Comparison of ENCODE assay signal across 30 cellular contexts in genomic region chr2:71721669-71722068, GRCh38.
DNase-seq lines count a peak whose midpoint lies in the region; ATAC-seq and TF ChIP-seq lines count a peak whose summit lies in the region.
"Had no signal": no experiment of that assay in that cellular context is flagged by ENCODE, and none has a peak within 500 bp of the region (broad histone marks: within the 10 kb centered on the region; RNA-seq: fewer than 3 reads in every experiment).

No MANE protein-coding gene starts in this region.

- peak overlapping the region; percentile 91 for H3K27ac Mint-ChIP-seq in chondrocyte (ENCODE audit: unreplicated experiment)
- H3K27ac Mint-ChIP-seq: activated CD4-positive, alpha-beta T cell treated with anti-CD3 and anti-CD28 coated beads, Interleukin-2, amount 10 ng/mL, durations not matched to agents 7 days and 5 days; effector memory CD8-positive, alpha-beta T cell; H9 had no signal

- H3K27ac ChIP-seq in lower lobe of right lung = peak overlapping the region; percentile 20
- H3K27ac ChIP-seq in subcutaneous abdominal adipose tissue (ENCODE audit: low read depth, low read length) = peak overlapping the region; percentile 8
- H3K27ac ChIP-seq: BLaER1 treated with 17β-estradiol and CSF1 and Interleukin-3, amounts not matched to agents 10 nM and 100 nM; colonic mucosa; WERI-Rb-1 had no signal

- H3K36me3 Mint-ChIP-seq in chondrocyte (ENCODE audit: low read depth) = peaks cover 3% of the 10 kb centered on the region

- H3K4me3 ChIP-seq in lower lobe of right lung (no peak overlapping the region), subcutaneous abdominal adipose tissue (ENCODE audit: low read depth in 1 of 5, low read length in 5 of 5) (no peak overlapping the region)
- H3K4me3 ChIP-seq: adrenal gland; BLaER1 treated with 17β-estradiol and CSF1 and Interleukin-3, amounts not matched to agents 10 nM and 100 nM; colonic mucosa; K562; lung had no signal

- H3K36me3 ChIP-seq in lower lobe of right lung = no peaks in the 10 kb centered on the region
- no peaks in the 10 kb centered on the region for H3K36me3 ChIP-seq in subcutaneous abdominal adipose tissue (ENCODE audit: control insufficient read depth in 5 of 5, insufficient read depth in 5 of 5, low read length in 5 of 5)
- H3K36me3 ChIP-seq: adrenal gland; BLaER1 treated with 17β-estradiol and CSF1 and Interleukin-3, amounts not matched to agents 10 nM and 100 nM; colonic mucosa; WERI-Rb-1 had no signal

- ATAC-seq in lower lobe of right lung (no peak), GM18909 (IDR thresholded peaks at IDR 0.05; ENCODE audit: poor library complexity, unreplicated experiment) (no peak), HG03520 (IDR thresholded peaks at IDR 0.05; ENCODE audit: unreplicated experiment) (no peak)
- ATAC-seq: activated T-cell treated with anti-CD3 and anti-CD28 coated beads, Interleukin-2, amount 50 U/mL, for 4 hours; effector memory CD8-positive, alpha-beta T cell; K562; Panc1 had no signal

- H3K27me3 Mint-ChIP-seq in chondrocyte (ENCODE audit: low read depth) = no peaks in the 10 kb centered on the region
- H3K27me3 Mint-ChIP-seq: activated CD4-positive, alpha-beta T cell treated with anti-CD3 and anti-CD28 coated beads, Interleukin-2, amount 10 ng/mL, durations not matched to agents 7 days and 5 days had no signal

- TF ChIP-seq CTCF in chondrocyte (IDR thresholded peaks at IDR 0.05) (no peak), lower lobe of right lung (IDR thresholded peaks at IDR 0.05) (no peak)

- no peaks in the 10 kb centered on the region for H3K4me1 Mint-ChIP-seq in chondrocyte (ENCODE audit: low read depth)
- H3K4me1 Mint-ChIP-seq: activated CD4-positive, alpha-beta T cell treated with anti-CD3 and anti-CD28 coated beads, Interleukin-2, amount 10 ng/mL, durations not matched to agents 7 days and 5 days; H9 had no signal

- H3K27me3 ChIP-seq in lower lobe of right lung (ENCODE audit: low read depth) (no peaks in the 10 kb centered on the region), subcutaneous abdominal adipose tissue (ENCODE audit: control insufficient read depth in 5 of 5, insufficient read depth in 4 of 5, low read length in 5 of 5) (no peaks in the 10 kb centered on the region)
- H3K27me3 ChIP-seq: adrenal gland; BLaER1 treated with 17β-estradiol and CSF1 and Interleukin-3, amounts not matched to agents 10 nM and 100 nM; colonic mucosa had no signal

- peaks cover 7% of the 10 kb centered on the region for H3K9me3 Mint-ChIP-seq in chondrocyte (ENCODE audit: low read depth)

- peaks cover 33% of the 10 kb centered on the region for H3K4me1 ChIP-seq in lower lobe of right lung
- peaks cover 8 to 51% (median 34%) of the 10 kb centered on the region in 5 donors for H3K4me1 ChIP-seq in subcutaneous abdominal adipose tissue (ENCODE audit: control insufficient read depth in 5 of 5, insufficient read depth in 5 of 5, low read length in 5 of 5)
- H3K4me1 ChIP-seq: colonic mucosa had no signal

- H3K9ac ChIP-seq in subcutaneous abdominal adipose tissue (ENCODE audit: low read length in 5 of 5) = no peak overlapping the region
- H3K9ac ChIP-seq: BLaER1 treated with 17β-estradiol and CSF1 and Interleukin-3, amounts not matched to agents 10 nM and 100 nM had no signal

- H3K4me3 Mint-ChIP-seq in chondrocyte (ENCODE audit: unreplicated experiment) = no peak overlapping the region
- H3K4me3 Mint-ChIP-seq: activated CD4-positive, alpha-beta T cell treated with anti-CD3 and anti-CD28 coated beads, Interleukin-2, amount 10 ng/mL, durations not matched to agents 7 days and 5 days; activated T-cell treated with anti-CD3 and anti-CD28 coated beads, Interleukin-2, amount 50 U/mL, for 4 hours; effector memory CD8-positive, alpha-beta T cell; H9 had no signal

- DNase-seq in EH (ENCODE audit: low read depth) (peak; percentile 61), chondrocyte (ENCODE audit: low spot score) (no peak), lower lobe of right lung (no peak), DMS 273 treated with DMSO at 0.1 percent for 48 hours (lab: John Stamatoyannopoulos, UW) (no peak), occipital lobe (lab: John Stamatoyannopoulos, UW) (no peak)
- DNase-seq: activated CD4-positive, alpha-beta T cell treated with anti-CD3 and anti-CD28 coated beads, Interleukin-2, amount 10 ng/mL, durations not matched to agents 7 days and 5 days; activated T-cell treated with anti-CD3 and anti-CD28 coated beads, Interleukin-2, amount 50 U/mL, for 4 hours; adrenal gland; colonic mucosa; COR-L47; DMS79 treated with DMSO at 0.1 percent for 48 hours; effector memory CD8-positive, alpha-beta T cell; erythroblast; H9; NCI-H1105 treated with DMSO at 0.1 percent for 48 hours; NCI-H1930; NCI-H526 treated with DMSO at 0.1 percent for 48 hours; posterior cingulate gyrus; SIG-M5; stimulated activated naive CD4-positive, alpha-beta T cell treated with Interleukin-2 at 50 U/mL for 16 hours; T-helper 9 cell; trophoblast cell; WERI-Rb-1 had no signal

- H3K9me3 ChIP-seq in lower lobe of right lung (peaks cover 15% of the 10 kb centered on the region), subcutaneous abdominal adipose tissue (ENCODE audit: control insufficient read depth in 5 of 5, low read length in 5 of 5) (peaks cover 6 to 15% (median 7%) of the 10 kb centered on the region in 5 donors)
- H3K9me3 ChIP-seq: adrenal gland, colonic mucosa had no signal

- intact Hi-C loops in lower lobe of right lung (cut with DNase I) = no loop called here
